34 cellular contexts compared by ENCODE assay signal in the genomic region with DNA sequence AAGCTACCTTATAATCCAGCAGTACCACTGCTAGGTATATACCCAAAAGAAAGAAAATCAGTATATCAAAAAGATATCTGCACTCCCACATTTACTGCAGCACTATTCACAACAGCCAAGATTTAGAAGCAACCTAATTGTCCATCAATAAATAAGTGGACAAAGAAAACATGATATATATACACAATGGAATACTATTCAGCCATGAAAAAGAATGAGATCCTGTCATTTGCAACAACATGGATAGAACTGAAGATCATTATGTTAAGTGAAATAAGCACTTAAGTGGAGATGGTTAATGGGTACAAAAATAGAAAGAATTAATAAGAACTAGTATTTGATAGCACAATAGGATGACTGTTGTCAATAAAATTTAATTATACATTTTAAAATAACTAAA.
DNase-seq lines count a peak whose midpoint lies in the region; ATAC-seq, FAIRE-seq and TF ChIP-seq lines count a peak whose summit lies in the region.
"Had no signal": no experiment of that assay in that cellular context is flagged by ENCODE, and none has a peak within 500 bp of the region (broad histone marks: within the 10 kb centered on the region; RNA-seq: fewer than 3 reads in every experiment).

No MANE protein-coding gene starts in this region.

- H3K9ac ChIP-seq in K562 (ENCODE audit: insufficient read depth in 1 of 2, low read depth in 2 of 2, low read length in 2 of 2) = no peak overlapping the region
- H3K9ac ChIP-seq: BLaER1; BLaER1 treated with 17β-estradiol and CSF1 and Interleukin-3, amounts not matched to agents 10 nM and 100 nM had no signal

- TF ChIP-seq POLR2A in K562 (conservative IDR thresholded peaks at IDR 0.05) (no peak), esophagus squamous epithelium (IDR thresholded peaks at IDR 0.05) (no peak)

- no peaks in the 10 kb centered on the region for H3K4me1 ChIP-seq in HEK293 (ENCODE audit: control insufficient read depth, insufficient read depth, low read length)
- no peaks in the 10 kb centered on the region for H3K4me1 ChIP-seq in K562 (replicated peaks in 1 of 2; ENCODE audit: control insufficient read depth in 2 of 2, insufficient read depth in 2 of 2, low read length in 2 of 2)
- H3K4me1 ChIP-seq in esophagus squamous epithelium = no peaks in the 10 kb centered on the region
- H3K4me1 ChIP-seq: A549; BE2C; BLaER1; BLaER1 treated with 17β-estradiol and CSF1 and Interleukin-3, amounts not matched to agents 10 nM and 100 nM; Caco-2 had no signal

- intact Hi-C loops in K562 (cut with micrococcal nuclease) = no loop called here
- intact Hi-C loops in esophagus squamous epithelium (cut with DNase I) = no loop called here

- CTCF ChIA-PET in HEK293 (lab: Yijun Ruan, JAX) = interaction anchor here (2.1 kb wide), 1 partner anchor 414 kb away, joined by 17 read pairs; no protein-coding TSS in a partner anchor
- CTCF ChIA-PET in K562 (lab: Yijun Ruan, JAX; ENCODE audit: low intra/inter-chr PET ratio) = no interaction called here
- CTCF ChIA-PET in RWPE1 (lab: Yijun Ruan, JAX) = no interaction called here

- no TSS peak for BruUV-seq in K562 (replicated peaks; lab: Mats Ljungman, UMichigan)

- H3K4me2 ChIP-seq in K562 (ENCODE audit: insufficient read depth, low read length) = no peak overlapping the region
- H3K4me2 ChIP-seq: A549; BLaER1; BLaER1 treated with 17β-estradiol and CSF1 and Interleukin-3, amounts not matched to agents 10 nM and 100 nM had no signal

- no peaks in the 10 kb centered on the region for H3K9me1 ChIP-seq in K562 (ENCODE audit: control insufficient read depth, insufficient read depth, low read length)

- TF ChIP-seq EP300 in K562 (IDR thresholded peaks at IDR 0.05; ENCODE audit: low read length) = no peak

- H3K27ac ChIP-seq in HEK293 (ENCODE audit: extremely low read depth, low read depth, low read length) (no peak overlapping the region), K562 (ENCODE audit: extremely low read depth, low read depth, low read length) (no peak overlapping the region), RWPE1 (no peak overlapping the region), esophagus squamous epithelium (no peak overlapping the region)
- H3K27ac ChIP-seq: 22Rv1; A549; BLaER1; BLaER1 treated with 17β-estradiol and CSF1 and Interleukin-3, amounts not matched to agents 10 nM and 100 nM; C4-2B had no signal

- H3K4me3 ChIP-seq in HEK293 (ENCODE audit: low read depth, low read length) (no peak overlapping the region), K562 (no peak overlapping the region), esophagus squamous epithelium (no peak overlapping the region)
- H3K4me3 ChIP-seq: A549; BLaER1; BLaER1 treated with 17β-estradiol and CSF1 and Interleukin-3, amounts not matched to agents 10 nM and 100 nM had no signal

- no peaks in the 10 kb centered on the region for H4K20me1 ChIP-seq in K562 (replicated peaks; ENCODE audit: control insufficient read depth, insufficient read depth, low read length)
- H4K20me1 ChIP-seq: BLaER1; BLaER1 treated with 17β-estradiol and CSF1 and Interleukin-3, amounts not matched to agents 10 nM and 100 nM had no signal

- DNase-seq in K562 (ENCODE audit: extremely low read depth in 1 of 4, low spot score in 3 of 4) (no peak), RWPE1 (ENCODE audit: low spot score) (no peak), esophagus squamous epithelium (lab: John Stamatoyannopoulos, UW) (no peak), NAMALWA (ENCODE audit: low spot score) (no peak)
- DNase-seq: 8988T; ACHN; AML-193; BE2C; C1 segment of cervical spinal cord; Caco-2; Calu3; CD4-positive, alpha-beta memory T cell; CD4-positive, alpha-beta T cell; CD4-positive, CD25-positive, alpha-beta regulatory T cell; CD8-positive, alpha-beta memory T cell; CD8-positive, alpha-beta T cell; COR-L47; DMS 273 treated with DMSO at 0.1 percent for 48 hours; DMS153; DMS53; DMS79; DMS79 treated with DMSO at 0.1 percent for 48 hours; DND-41; EL had no signal

- FAIRE-seq in G401.6 (lab: Jason Lieb, UNC) = peak; percentile 8
- FAIRE-seq in K562 (lab: Jason Lieb, UNC) = no peak
- peak; percentile 55 for FAIRE-seq in colon (lab: Jason Lieb, UNC)
- FAIRE-seq: A549, D721Med had no signal

- ATAC-seq in K562 = no peak
- no peak for ATAC-seq in HG02610 (IDR thresholded peaks at IDR 0.05; ENCODE audit: unreplicated experiment)
- ATAC-seq: A549; CD8-positive, alpha-beta T cell had no signal

- H3K27me3 ChIP-seq in K562 (ENCODE audit: control insufficient read depth in 2 of 2, insufficient read depth in 2 of 2, low read length in 2 of 2) (no peaks in the 10 kb centered on the region), esophagus squamous epithelium (no peaks in the 10 kb centered on the region)
- H3K27me3 ChIP-seq: BE2C; BLaER1; BLaER1 treated with 17β-estradiol and CSF1 and Interleukin-3, amounts not matched to agents 10 nM and 100 nM had no signal

- H3K36me3 ChIP-seq in HEK293 (ENCODE audit: control insufficient read depth in 2 of 2, insufficient read depth in 1 of 2, low read length in 2 of 2) (no peaks in the 10 kb centered on the region), K562 (ENCODE audit: control insufficient read depth, insufficient read depth, low read length) (no peaks in the 10 kb centered on the region), esophagus squamous epithelium (no peaks in the 10 kb centered on the region)
- H3K36me3 ChIP-seq: BE2C; BLaER1; BLaER1 treated with 17β-estradiol and CSF1 and Interleukin-3, amounts not matched to agents 10 nM and 100 nM had no signal

- H2AFZ ChIP-seq in K562 (ENCODE audit: low read depth, low read length) = no peak overlapping the region

- no peak for TF ChIP-seq CTCF in HEK293 (tag by site-specific recombination; IDR thresholded peaks at IDR 0.05)
- no peak for TF ChIP-seq CTCF in K562 (IDR thresholded peaks at IDR 0.05 in 2 of 3, conservative IDR thresholded peaks at IDR 0.05 in 1 of 3; ENCODE audit: insufficient read depth in 2 of 3, low read depth in 1 of 3, low read length in 3 of 3)
- no peak for TF ChIP-seq CTCF in RWPE1 (conservative IDR thresholded peaks at IDR 0.05; ENCODE audit: low read depth)
- TF ChIP-seq CTCF in esophagus squamous epithelium (IDR thresholded peaks at IDR 0.05) = no peak

- H3K79me2 ChIP-seq in K562 (ENCODE audit: control insufficient read depth, insufficient read depth, low read length) = no peaks in the 10 kb centered on the region

- POLR2A ChIA-PET in HEK293 (lab: Yijun Ruan, JAX) (no interaction called here), K562 (lab: Yijun Ruan, JAX) (no interaction called here), RWPE1 (lab: Yijun Ruan, JAX; ENCODE audit: low non-redundant PET) (no interaction called here)

- no peak for TF ChIP-seq RAD21 in K562 (CRISPR knock-in tag; conservative IDR thresholded peaks at IDR 0.05 in 1 of 2, IDR thresholded peaks at IDR 0.05 in 1 of 2)

- in situ Hi-C loops in K562 (cut with MboI) = no loop called here

- H3K9me3 ChIP-seq in HEK293 (ENCODE audit: control insufficient read depth, insufficient read depth, low read depth, low read length) (no peaks in the 10 kb centered on the region), K562 (replicated peaks; ENCODE audit: control insufficient read depth, insufficient read depth, low read depth, low read length) (no peaks in the 10 kb centered on the region), esophagus squamous epithelium (peaks cover 0 to 13% (median 0%) of the 10 kb centered on the region in 3 donors)
- H3K9me3 ChIP-seq: A549, BE2C, Caco-2 had no signal

TF ChIP-seq in HEK293, 187 proteins besides CTCF, POLR2A, EP300 and RAD21:
- peak; percentile 88 for TF ChIP-seq ZNF146 (tag by site-specific recombination; IDR thresholded peaks at IDR 0.05)
- TF ChIP-seq ZNF391 (tag by site-specific recombination; IDR thresholded peaks at IDR 0.05; ENCODE audit: borderline replicate concordance, low read depth) = no peak

TF ChIP-seq in K562, 482 proteins besides CTCF, POLR2A, EP300 and RAD21:
- TF ChIP-seq KLF6 (CRISPR knock-in tag; IDR thresholded peaks at IDR 0.05; ENCODE audit: borderline replicate concordance) (no peak), RBM25 (IDR thresholded peaks at IDR 0.05; ENCODE audit: low read depth, low read length, severe bottlenecking) (peak; percentile 15), PPARD (CRISPR knock-in tag; IDR thresholded peaks at IDR 0.05) (no peak), HDAC8 (tag; IDR thresholded peaks at IDR 0.05) (no peak), ZNF146 (CRISPR knock-in tag; IDR thresholded peaks at IDR 0.05; ENCODE audit: unreplicated experiment) (peak; percentile 82), TEAD2 (tag; IDR thresholded peaks at IDR 0.05) (no peak)
